ENCODE assay signal across 8 cellular contexts in the genomic region with DNA sequence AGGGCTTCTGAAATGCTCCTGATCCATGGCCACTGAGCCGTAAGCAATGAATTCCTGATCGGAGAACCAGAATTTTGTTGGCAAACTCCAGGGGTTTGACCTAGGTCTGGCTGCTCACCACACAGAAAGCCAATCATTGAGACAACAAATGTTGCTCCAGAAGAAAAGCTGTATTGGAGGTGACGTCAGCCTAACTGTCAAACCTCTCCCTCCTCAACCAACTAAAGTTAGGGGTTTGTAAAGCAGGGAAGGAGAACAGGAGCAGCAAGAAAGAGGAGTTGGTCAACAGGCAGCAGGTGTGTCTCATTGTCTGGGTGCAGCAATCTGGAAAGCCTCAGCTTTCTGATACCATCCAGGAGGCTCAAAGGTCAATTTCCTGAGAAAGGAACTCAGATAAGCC.
"Had no signal": no experiment of that assay in that cellular context is flagged by ENCODE, and none has a peak within 500 bp of the region (broad histone marks: within the 10 kb centered on the region; RNA-seq: fewer than 3 reads in every experiment).

No MANE protein-coding gene starts in this region.

- FAIRE-seq: G401.6, GM12878, GM12891, GM12892, GM18507, GM19239 had no signal

- H3K4me3 ChIP-seq: GM12878 had no signal

- ATAC-seq: GM12878 had no signal

- DNase-seq: GDM1, GF-D8 had no signal
